Comparison of ENCODE assay signal across 14 cellular contexts in the genomic region with DNA sequence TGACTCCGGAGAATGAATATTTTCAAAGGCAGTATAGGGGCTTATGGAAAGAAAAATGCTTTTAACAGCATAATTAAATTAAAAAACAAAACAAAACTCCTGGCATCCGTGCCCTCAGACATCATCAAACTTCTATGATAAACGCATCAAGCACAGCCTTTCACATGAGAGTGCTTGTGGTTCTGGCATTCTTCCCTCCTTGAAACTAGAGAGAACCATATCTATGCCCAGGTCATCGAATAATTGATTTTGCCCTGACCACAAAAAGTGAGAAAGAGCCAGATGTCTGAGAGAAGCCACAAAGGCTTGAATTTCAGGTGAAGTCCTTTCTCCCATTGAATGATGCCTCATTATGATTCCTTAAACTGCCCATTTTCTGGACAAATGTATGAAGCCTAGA.
"Had no signal": no experiment of that assay in that cellular context is flagged by ENCODE, and none has a peak within 500 bp of the region (broad histone marks: within the 10 kb centered on the region; RNA-seq: fewer than 3 reads in every experiment).

No MANE protein-coding gene starts in this region.

- DNase-seq: activated CD4-positive, alpha-beta memory T cell treated with anti-CD3 and anti-CD28 coated beads for 36 hours; activated CD4-positive, alpha-beta T cell treated with anti-CD3 and anti-CD28 coated beads for 36 hours; activated gamma-delta T cell treated with Interleukin-2 at 50 U/mL for 16 hours; activated T-cell treated with anti-CD3 and anti-CD28 coated beads, Interleukin-2, amount 50 U/mL, for 72 hours; amniotic stem cell; effector memory CD8-positive, alpha-beta T cell; islet precursor cell; mucosa of descending colon; naive thymus-derived CD8-positive, alpha-beta T cell; posterior cingulate gyrus; retina; T-helper 2 cell had no signal

- H3K9me3 ChIP-seq: mucosa of descending colon, thoracic aorta had no signal

- ATAC-seq: activated CD4-positive, alpha-beta T cell treated with anti-CD3 and anti-CD28 coated beads for 36 hours; activated T-cell treated with anti-CD3 and anti-CD28 coated beads, Interleukin-2, amount 50 U/mL, for 72 hours; effector memory CD8-positive, alpha-beta T cell; mucosa of descending colon; naive thymus-derived CD8-positive, alpha-beta T cell; stimulated activated effector memory CD8-positive, alpha-beta T cell treated with anti-CD3 and anti-CD28 coated beads, Interleukin-12 subunit alpha, Interleukin-12 subunit beta, amount 100 ng/mL, for 72 hours had no signal

- H3K27ac ChIP-seq: thoracic aorta had no signal

- H3K36me3 ChIP-seq: thoracic aorta had no signal

- H3K4me3 ChIP-seq: mucosa of descending colon, thoracic aorta had no signal
